30 cellular contexts compared by ENCODE assay signal in the genomic region with DNA sequence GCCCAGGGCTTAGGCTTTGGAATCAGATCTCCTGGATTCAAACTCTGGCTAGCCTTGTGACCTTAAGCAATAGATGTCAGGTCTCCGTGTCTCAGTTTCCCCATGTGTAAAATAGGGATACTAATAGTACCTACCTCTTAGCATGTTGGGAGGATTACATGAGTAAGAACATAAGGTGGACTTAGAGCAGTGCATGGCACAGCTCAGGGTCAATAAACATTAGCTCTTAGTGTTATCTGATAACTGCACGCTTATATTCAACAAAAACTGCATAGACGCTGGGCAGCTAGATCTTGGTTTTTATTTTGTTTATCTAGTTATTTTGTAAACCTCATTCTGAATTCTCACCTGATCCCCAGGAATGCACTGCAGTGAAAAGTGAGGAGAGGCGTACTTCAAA.
"Had no signal": no experiment of that assay in that cellular context is flagged by ENCODE, and none has a peak within 500 bp of the region (broad histone marks: within the 10 kb centered on the region; RNA-seq: fewer than 3 reads in every experiment).

No MANE protein-coding gene starts in this region.

- DNase-seq: Kasumi-1, MG63, NCI-H1048, NCI-H1092 treated with DMSO at 0.1 percent for 48 hours, NCI-H1105 treated with DMSO at 0.1 percent for 48 hours, NCI-H1417, NCI-H1436, NCI-H146, NCI-H1694, NCI-H187, NCI-H1930, NCI-H2029 treated with DMSO at 0.1 percent for 48 hours, NCI-H2081 treated with DMSO at 0.1 percent for 48 hours, NCI-H2107, NCI-H2171, NCI-H226, NCI-H446 treated with DMSO at 0.1 percent for 48 hours, NCI-H510A, NCI-H524, NCI-H526, NCI-H69, NCI-H748 treated with DMSO at 0.1 percent for 48 hours, NCI-H82, PC-9, SHP77, SIG-M5, SJCRH30 had no signal

- ATAC-seq: Panc1, Right ventricle myocardium inferior, SK-N-SH treated with all-trans-retinoic acid at 6 μM for 48 hours had no signal
